Comparison of ENCODE assay signal across 8 cellular contexts in genomic region chr12:118370601-118371000, GRCh38. TPM values are rescaled to one million over a fixed set of nuclear protein-coding genes. Genes with fewer than 3 reads are reported as not detected.
DNase-seq lines count a peak whose midpoint lies in the region; ATAC-seq and TF ChIP-seq lines count a peak whose summit lies in the region.

No MANE protein-coding gene starts in this region.

- H3K9ac ChIP-seq in skeletal muscle tissue (ENCODE audit: low read depth in 1 of 3, low read length in 3 of 3): peak overlapping the region in 2 of 3 donors; percentile 81 to 85

- DNase-seq in T-helper 1 cell: no peak
- DNase-seq in activated B cell treated with CpG ODN at 0.5 μM for 24 hours: no peak
- no peak for DNase-seq in foreskin fibroblast
- DNase-seq in lower leg skin (ENCODE audit: low spot score in 2 of 2): no peak
- no peak for DNase-seq in stimulated activated CD4-positive, alpha-beta T cell treated with anti-CD3 and anti-CD28 coated beads, Interleukin-4, amount 100 ng/mL, for 4 hours

- H3K36me3 Mint-ChIP-seq in T-helper 1 cell treated with Interleukin-12 subunit alpha and Interleukin-12 subunit beta and Interleukin-4 antibody, amounts not matched to agents 30 μg/mL and 1 μg/mL, for 36 hours (ENCODE audit: low read depth): peaks cover 2% of the 10 kb centered on the region
- peaks cover 5% of the 10 kb centered on the region for H3K36me3 Mint-ChIP-seq in activated B cell treated with CpG ODN at 0.5 μM for 24 hours (ENCODE audit: low read depth)

- intact Hi-C loops in activated B cell treated with CpG ODN at 0.5 μM for 24 hours (cut with micrococcal nuclease): loop anchor here (10.0 kb wide), 2 partner anchors 1186 to 1556 kb away; no protein-coding TSS in a partner anchor
- intact Hi-C loops in lower leg skin (cut with DNase I; ENCODE audit: low total_unique reads): no loop called here

- no peak overlapping the region for H3K27ac ChIP-seq in skeletal muscle tissue (ENCODE audit: low read depth, low read length)

- H3K4me3 Mint-ChIP-seq in T-helper 1 cell treated with Interleukin-12 subunit alpha and Interleukin-12 subunit beta and Interleukin-4 antibody, amounts not matched to agents 30 μg/mL and 1 μg/mL, for 36 hours: peak overlapping the region; percentile 92
- peak overlapping the region; percentile 94 for H3K4me3 Mint-ChIP-seq in activated B cell treated with CpG ODN at 0.5 μM for 24 hours

- POLR2A ChIA-PET in activated B cell treated with CpG ODN at 0.5 μM for 24 hours (lab: Charles Lee): interaction anchor here (0.9 kb wide), 1 partner anchor 17 kb away, joined by 3 read pairs; no protein-coding TSS in a partner anchor

- H3K9me3 Mint-ChIP-seq in T-helper 1 cell treated with Interleukin-12 subunit alpha and Interleukin-12 subunit beta and Interleukin-4 antibody, amounts not matched to agents 30 μg/mL and 1 μg/mL, for 36 hours: no peaks in the 10 kb centered on the region
- no peaks in the 10 kb centered on the region for H3K9me3 Mint-ChIP-seq in activated B cell treated with CpG ODN at 0.5 μM for 24 hours

- peaks cover 13% of the 10 kb centered on the region for H3K27me3 Mint-ChIP-seq in T-helper 1 cell treated with Interleukin-12 subunit alpha and Interleukin-12 subunit beta and Interleukin-4 antibody, amounts not matched to agents 30 μg/mL and 1 μg/mL, for 36 hours (ENCODE audit: low read depth)
- no peaks in the 10 kb centered on the region for H3K27me3 Mint-ChIP-seq in activated B cell treated with CpG ODN at 0.5 μM for 24 hours

- peaks cover 15 to 31% (median 29%) of the 10 kb centered on the region in 3 donors for H3K4me1 ChIP-seq in skeletal muscle tissue (ENCODE audit: control insufficient read depth in 3 of 3, insufficient read depth in 3 of 3, low read length in 3 of 3)

- TF ChIP-seq CTCF in activated B cell treated with CpG ODN at 0.5 μM for 24 hours (IDR thresholded peaks at IDR 0.05) (no peak), foreskin fibroblast (IDR thresholded peaks at IDR 0.05; ENCODE audit: low read depth, low read length) (no peak), lower leg skin (IDR thresholded peaks at IDR 0.05) (no peak)

- H3K4me3 ChIP-seq in foreskin fibroblast (ENCODE audit: low read depth in 1 of 2, low read length in 2 of 2) (peak overlapping the region; percentile 87 to 94), skeletal muscle tissue (ENCODE audit: low read length in 3 of 3) (peak overlapping the region in 2 of 3 donors; percentile 88 to 92), lower leg skin (ENCODE audit: low read depth, poor library complexity, severe bottlenecking) (no peak overlapping the region)

- no peak overlapping the region for H3K27ac Mint-ChIP-seq in T-helper 1 cell treated with Interleukin-12 subunit alpha and Interleukin-12 subunit beta and Interleukin-4 antibody, amounts not matched to agents 30 μg/mL and 1 μg/mL, for 36 hours
- no peak overlapping the region for H3K27ac Mint-ChIP-seq in activated B cell treated with CpG ODN at 0.5 μM for 24 hours

- peaks cover 29% of the 10 kb centered on the region for H3K4me1 Mint-ChIP-seq in T-helper 1 cell treated with Interleukin-12 subunit alpha and Interleukin-12 subunit beta and Interleukin-4 antibody, amounts not matched to agents 30 μg/mL and 1 μg/mL, for 36 hours (ENCODE audit: low read depth)
- peaks cover 31% of the 10 kb centered on the region for H3K4me1 Mint-ChIP-seq in activated B cell treated with CpG ODN at 0.5 μM for 24 hours

- no peaks in the 10 kb centered on the region for H3K27me3 ChIP-seq in skeletal muscle tissue (ENCODE audit: control insufficient read depth in 3 of 3, insufficient read depth in 3 of 3, low read length in 3 of 3)

- CTCF ChIA-PET in activated B cell treated with CpG ODN at 0.5 μM for 24 hours (lab: Charles Lee): interaction anchor here (1.2 kb wide), 1 partner anchor 207 kb away, joined by 3 read pairs; no protein-coding TSS in a partner anchor

- no peak for TF ChIP-seq POLR2A in lower leg skin (IDR thresholded peaks at IDR 0.05)

- H3K36me3 ChIP-seq in skeletal muscle tissue (ENCODE audit: control insufficient read depth in 3 of 3, insufficient read depth in 3 of 3, low read length in 3 of 3): no peaks in the 10 kb centered on the region

- 31 to 34% methylated on average over 3 of the region's 3 CpGs for WGBS in lower leg skin, 2 donors

- no peaks in the 10 kb centered on the region for H3K9me3 ChIP-seq in skeletal muscle tissue (ENCODE audit: control insufficient read depth in 3 of 3, low read length in 3 of 3)

- ATAC-seq in activated B cell treated with CpG ODN at 0.5 μM for 24 hours (ENCODE audit: low read depth) (no peak), GM18858 (IDR thresholded peaks at IDR 0.05; ENCODE audit: unreplicated experiment) (no peak)

RNA-seq across cellular contexts. Expression of gene TAOK3, which starts 2.1 kb away (rescaled TPM):
- total RNA-seq in activated B cell treated with CpG ODN at 0.5 μM for 24 hours: 76.3 and 86.9 TPM in 2 replicates
- 9.4 TPM for total RNA-seq in skeletal muscle tissue
- total RNA-seq in lower leg skin: 10 to 100 TPM; 15.7 to 46.6 (median 24.7) TPM

RNA-seq across cellular contexts. Expression of gene SUDS3, which starts 5.8 kb away (rescaled TPM):
- total RNA-seq in activated B cell treated with CpG ODN at 0.5 μM for 24 hours (31.1 and 33.7 TPM in 2 replicates), skeletal muscle tissue (26.1 TPM), lower leg skin (10 to 100 TPM; 33.9 to 85.0 (median 68.9) TPM)
